In genomic region chr1:4915159-4915558, GRCh38 we compare ENCODE assay signal across 28 cellular contexts.
"Had no signal": no experiment of that assay in that cellular context is flagged by ENCODE, and none has a peak within 500 bp of the region (broad histone marks: within the 10 kb centered on the region; RNA-seq: fewer than 3 reads in every experiment).

No MANE protein-coding gene starts in this region.

- H3K9ac ChIP-seq: neural progenitor cell, parathyroid adenoma had no signal

- H3K4me2 ChIP-seq: neural progenitor cell, smooth muscle cell had no signal

- H3K36me3 ChIP-seq: neural progenitor cell, ovary, spleen, suprapubic skin, tibial artery, transverse colon, upper lobe of right lung, uterus had no signal

- H3K27me3 ChIP-seq: neural progenitor cell, ovary, testis, tibial artery, transverse colon, upper lobe of right lung, uterus had no signal

- DNase-seq: natural killer cell; occipital lobe; ovary; posterior cingulate gyrus; psoas muscle; right cardiac atrium; spleen; stimulated activated CD4-positive, alpha-beta T cell treated with anti-CD3 and anti-CD28 coated beads, Interleukin-12 subunit alpha, Interleukin-12 subunit beta, amount 100 ng/mL, for 4 hours; stimulated activated CD4-positive, alpha-beta T cell treated with anti-CD3 and anti-CD28 coated beads, Interleukin-1b, Interleukin-23, amount 100 ng/mL, for 48 hours; stimulated activated CD4-positive, alpha-beta T cell treated with anti-CD3 and anti-CD28 coated beads, Interleukin-4, amount 100 ng/mL, for 1 hour; stimulated activated CD4-positive, alpha-beta T cell treated with anti-CD3 and anti-CD28 coated beads, Interleukin-4, amount 100 ng/mL, for 4 hours; stimulated activated CD8-positive, alpha-beta memory T cell treated with anti-CD3 and anti-CD28 coated beads, Interleukin-4, amount 100 ng/mL, for 48 hours; stimulated activated naive CD4-positive, alpha-beta T cell; stimulated activated naive CD8-positive, alpha-beta T cell treated with anti-CD3 and anti-CD28 coated beads, Interleukin-15, amount 100 ng/mL, for 72 hours; stimulated activated naive CD8-positive, alpha-beta T cell treated with anti-CD3 and anti-CD28 coated beads, Interleukin-15, Interleukin-2, amounts not matched to agents 100 U/mL and 50 U/mL, for 24 hours; substantia nigra; testis; tibial artery; transverse colon; upper lobe of right lung; uterus had no signal

- H3K79me2 ChIP-seq: parathyroid adenoma had no signal

- H3K9me3 ChIP-seq: psoas muscle, suprapubic skin, testis, transverse colon, upper lobe of right lung, uterus had no signal

- H3K27ac ChIP-seq: neural progenitor cell, ovary, parathyroid adenoma, psoas muscle, skin epidermis, spleen, suprapubic skin, testis, tibial artery, transverse colon, upper lobe of right lung, uterus had no signal

- H3K4me1 ChIP-seq: neural progenitor cell, parathyroid adenoma, psoas muscle, spleen, suprapubic skin, testis, tibial artery, transverse colon, upper lobe of right lung, uterus had no signal

- H2AFZ ChIP-seq: neural progenitor cell, parathyroid adenoma had no signal

- ATAC-seq: natural killer cell; psoas muscle; right cardiac atrium; sciatic nerve; stimulated activated memory B cell treated with anti-CD40 and anti-IgM and Interleukin-4, amounts not matched to agents 10 μg/mL and 1 μg/mL and 100 μg/mL, for 72 hours; stimulated activated naive CD8-positive, alpha-beta T cell treated with anti-CD3 and anti-CD28 coated beads, Interleukin-15, amount 100 ng/mL, for 72 hours; stimulated activated naive CD8-positive, alpha-beta T cell treated with anti-CD3 and anti-CD28 coated beads, Interleukin-15, Interleukin-2, amounts not matched to agents 100 U/mL and 50 U/mL, for 24 hours; upper lobe of right lung had no signal

- H3K4me3 ChIP-seq: neural progenitor cell, ovary, psoas muscle, skin epidermis, smooth muscle cell, spleen, suprapubic skin, testis, tibial artery, transverse colon, upper lobe of right lung, uterus had no signal
